13 cellular contexts compared by ENCODE assay signal in genomic region chr4:108165601-108166000, GRCh38. TPM values are rescaled to one million over a fixed set of nuclear protein-coding genes. Genes with fewer than 3 reads are reported as not detected.
DNase-seq lines count a peak whose midpoint lies in the region; ATAC-seq and TF ChIP-seq lines count a peak whose summit lies in the region.
"Had no signal": no experiment of that assay in that cellular context is flagged by ENCODE, and none has a peak within 500 bp of the region (broad histone marks: within the 10 kb centered on the region; RNA-seq: fewer than 3 reads in every experiment).

No MANE protein-coding gene starts in this region.

- no peaks in the 10 kb centered on the region for H3K79me1 ChIP-seq in neuronal stem cell (ENCODE audit: low read depth, low read length)

- no peak overlapping the region for H3K18ac ChIP-seq in neuronal stem cell (ENCODE audit: low read length)

- H2BK5ac ChIP-seq in neuronal stem cell (ENCODE audit: low read length), result no peak overlapping the region

- DNase-seq in GM12865 (ENCODE audit: low read depth) (peak; percentile 30), RKO (ENCODE audit: low spot score) (peak; percentile 22), neuronal stem cell (ENCODE audit: low spot score) (no peak), NCI-H2107 treated with DMSO at 0.1 percent for 48 hours (lab: John Stamatoyannopoulos, UW; ENCODE audit: unreplicated experiment) (no peak), NCI-H446 treated with DMSO at 0.1 percent for 48 hours (lab: John Stamatoyannopoulos, UW) (no peak), GF-D8 (lab: John Stamatoyannopoulos, UW) (no peak)
- peak; percentile 38 for DNase-seq in central memory CD4-positive, alpha-beta T cell
- DNase-seq: cerebellar nuclear complex, foreskin keratinocyte, NCI-H187, right cardiac atrium had no signal

- H4K8ac ChIP-seq in neuronal stem cell (ENCODE audit: low read depth, low read length), result no peak overlapping the region

- no CpG with 5 or more reads among the region's 10 CpGs for WGBS in neuronal stem cell (ENCODE audit: extremely low coverage in 2 of 2, insufficient read length in 2 of 2, insufficient replicate concordance in 1 of 2), 2 donors

- H3K4me3 ChIP-seq in GM12865 (ENCODE audit: low read depth, low read length) (peak overlapping the region; percentile 61), neuronal stem cell (ENCODE audit: low read length in 2 of 2) (no peak overlapping the region)

- no peak overlapping the region for H3K23ac ChIP-seq in neuronal stem cell (ENCODE audit: low read depth, low read length, poor library complexity)

- H3K27ac ChIP-seq in neuronal stem cell (replicated peaks; ENCODE audit: low read length), result no peak overlapping the region

- peaks cover 0 to 28% (median 17%) of the 10 kb centered on the region in 3 experiments for H3K27me3 ChIP-seq in neuronal stem cell (ENCODE audit: control insufficient read depth in 3 of 3, insufficient read depth in 3 of 3, low read depth in 1 of 3, low read length in 3 of 3)

- H3K36me3 ChIP-seq in neuronal stem cell (replicated peaks in 1 of 2; ENCODE audit: control insufficient read depth in 2 of 2, insufficient read depth in 2 of 2, low read length in 2 of 2), result peaks cover 0 to 15% of the 10 kb centered on the region in 2 donors

- H2BK12ac ChIP-seq in neuronal stem cell (ENCODE audit: low read length), result no peak overlapping the region

- H3K14ac ChIP-seq in neuronal stem cell (ENCODE audit: low read length), result no peak overlapping the region

- H3K4me2 ChIP-seq in neuronal stem cell (ENCODE audit: insufficient read depth, low read length, poor library complexity, severe bottlenecking), result peak overlapping the region; percentile 90

- H2BK15ac ChIP-seq in neuronal stem cell (ENCODE audit: low read length), result no peak overlapping the region

- no peak for TF ChIP-seq CTCF in GM12865 (IDR thresholded peaks at IDR 0.05; ENCODE audit: insufficient read depth, low read depth, low read length, missing control alignments)

- H3K4me1 ChIP-seq in neuronal stem cell (ENCODE audit: control insufficient read depth in 2 of 2, insufficient read depth in 1 of 2, low read depth in 1 of 2, low read length in 2 of 2), result peaks cover 4 to 16% of the 10 kb centered on the region in 2 donors
- H3K4me1 ChIP-seq: foreskin keratinocyte had no signal

- H4K91ac ChIP-seq in neuronal stem cell (ENCODE audit: low read depth, low read length, poor library complexity), result no peak overlapping the region

- ATAC-seq in GM21619 (IDR thresholded peaks at IDR 0.05; ENCODE audit: unreplicated experiment), result no peak
- ATAC-seq: foreskin keratinocyte, Panc1 had no signal

- no peak overlapping the region for H3K4ac ChIP-seq in neuronal stem cell (ENCODE audit: low read length)

- no peak overlapping the region for H2AK5ac ChIP-seq in neuronal stem cell (ENCODE audit: low read depth, low read length)

- no peak overlapping the region for H3K9ac ChIP-seq in neuronal stem cell (ENCODE audit: low read depth, low read length, poor library complexity)

- peak overlapping the region; percentile 94 for H2AFZ ChIP-seq in neuronal stem cell (ENCODE audit: low read length)

- H3K9me3 ChIP-seq in neuronal stem cell (replicated peaks in 1 of 2; ENCODE audit: control insufficient read depth in 2 of 2, insufficient read depth in 1 of 2, low read depth in 1 of 2, low read length in 2 of 2), result no peaks in the 10 kb centered on the region

- no peak overlapping the region for H2BK120ac ChIP-seq in neuronal stem cell (ENCODE audit: low read depth, low read length)

RNA-seq across cellular contexts. Expression of gene LEF1, which starts 3.1 kb away (rescaled TPM):
- 17.2 TPM for polyA plus RNA-seq in neuronal stem cell (2013, experiment 1 of 2)
- 17.0 TPM for polyA plus RNA-seq in neuronal stem cell (2013, experiment 2 of 2)

Comparison
In these comparisons a context has a peak if more than half of its experiments do, and no peak if none do; other contexts are left out.
1. DNase-seq: peak in GM12865 (single experiment), RKO (single experiment) and central memory CD4-positive, alpha-beta T cell (single experiment); none in neuronal stem cell (single experiment), NCI-H2107 treated with DMSO at 0.1 percent for 48 hours (single experiment), NCI-H446 treated with DMSO at 0.1 percent for 48 hours (single experiment) and GF-D8 (single experiment).